Comparison of ENCODE assay signal across 8 cellular contexts in the genomic region with DNA sequence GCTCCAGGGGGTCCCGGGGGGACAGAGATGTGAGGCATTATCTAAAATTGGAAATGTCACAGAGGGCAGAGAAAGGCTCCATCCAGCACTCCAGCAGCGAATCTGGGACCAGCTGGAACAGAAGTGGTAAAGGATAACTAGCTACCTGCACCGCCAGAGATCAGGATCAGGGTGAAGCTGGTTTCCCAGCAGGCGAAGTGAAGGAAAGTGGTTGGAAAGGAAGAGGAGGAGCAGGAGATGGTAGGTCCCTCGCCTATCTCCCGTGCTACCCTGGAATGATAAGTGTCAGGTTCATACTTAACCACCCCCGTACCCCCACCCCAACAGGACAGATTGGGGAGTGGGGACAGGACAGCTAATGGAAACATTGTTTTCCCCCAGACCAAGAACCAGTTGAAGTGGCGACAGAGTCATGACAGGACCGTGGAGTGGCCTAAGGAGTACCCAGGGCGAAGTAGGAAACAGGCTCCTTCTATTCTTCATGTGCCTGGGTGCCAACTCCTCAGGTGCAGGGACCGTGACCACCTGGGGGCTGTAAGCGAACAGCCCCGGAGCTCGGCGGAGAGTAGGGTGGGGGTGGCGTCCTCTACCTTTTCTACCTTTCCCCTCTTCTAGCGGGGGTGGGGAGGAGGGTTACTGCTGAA. TPM values are rescaled to one million over a fixed set of nuclear protein-coding genes. Genes with fewer than 3 reads are reported as not detected.
DNase-seq lines count a peak whose midpoint lies in the region; ATAC-seq lines count a peak whose summit lies in the region.

No MANE protein-coding gene starts in this region.

- peaks cover 0 to 3% (median 0%) of the 10 kb centered on the region in 7 donors for H3K9me3 Mint-ChIP-seq in CD4-positive, CD25-positive, alpha-beta regulatory T cell
- no peaks in the 10 kb centered on the region for H3K9me3 Mint-ChIP-seq in dendritic cell treated with granulocyte-macrophage colony-stimulating factor and Interleukin-4, amounts not matched to agents 40 ng/mL and 50 ng/mL, for 4 days
- H3K9me3 Mint-ChIP-seq in naive B cell = no peaks in the 10 kb centered on the region

- intact Hi-C loops in dendritic cell treated with granulocyte-macrophage colony-stimulating factor and Interleukin-4, amounts not matched to agents 40 ng/mL and 50 ng/mL, for 4 days (cut with micrococcal nuclease) = no loop called here

- H3K4me3 Mint-ChIP-seq in CD4-positive, CD25-positive, alpha-beta regulatory T cell = peak overlapping the region; percentile 97 to 100 (median 99)
- H3K4me3 Mint-ChIP-seq in dendritic cell treated with granulocyte-macrophage colony-stimulating factor and Interleukin-4, amounts not matched to agents 40 ng/mL and 50 ng/mL, for 4 days = peak overlapping the region; percentile 99
- peak overlapping the region; percentile 89 to 100 (median 99) for H3K4me3 Mint-ChIP-seq in naive B cell

- H3K4me1 ChIP-seq in CD4-positive, CD25-positive, alpha-beta regulatory T cell (ENCODE audit: control insufficient read depth, insufficient read depth, low read length, poor library complexity, severe bottlenecking) = peaks cover 60% of the 10 kb centered on the region

- H3K36me3 Mint-ChIP-seq in CD4-positive, CD25-positive, alpha-beta regulatory T cell = peaks cover 33% of the 10 kb centered on the region
- peaks cover 53% of the 10 kb centered on the region for H3K36me3 Mint-ChIP-seq in dendritic cell treated with granulocyte-macrophage colony-stimulating factor and Interleukin-4, amounts not matched to agents 40 ng/mL and 50 ng/mL, for 4 days (ENCODE audit: low read depth)
- H3K36me3 Mint-ChIP-seq in naive B cell = peaks cover 12 to 21% of the 10 kb centered on the region in 2 donors

- no peaks in the 10 kb centered on the region for H3K9me3 ChIP-seq in CD4-positive, CD25-positive, alpha-beta regulatory T cell (ENCODE audit: control insufficient read depth in 2 of 2, low read length in 2 of 2)
- no peaks in the 10 kb centered on the region for H3K9me3 ChIP-seq in KOPT-K1 (ENCODE audit: insufficient read depth, low read length, poor library complexity, severe bottlenecking)

- H3K27ac ChIP-seq in CD4-positive, CD25-positive, alpha-beta regulatory T cell (ENCODE audit: insufficient read depth, low read length, poor library complexity, severe bottlenecking) = peak overlapping the region; percentile 82
- peak overlapping the region; percentile 79 for H3K27ac ChIP-seq in KOPT-K1 (ENCODE audit: low read depth, low read length, poor library complexity, severe bottlenecking)

- DNase-seq in CD4-positive, CD25-positive, alpha-beta regulatory T cell = no peak
- DNase-seq in naive B cell (no peak), SKM-1 treated with dmso at 0.1 percent for 144 hours (lab: John Stamatoyannopoulos, UW; ENCODE audit: unreplicated experiment) (no peak), pons (ENCODE audit: low spot score) (no peak), NCI-H1048 (lab: John Stamatoyannopoulos, UW) (no peak)

- peaks cover 6% of the 10 kb centered on the region for H3K27me3 Mint-ChIP-seq in CD4-positive, CD25-positive, alpha-beta regulatory T cell
- no peaks in the 10 kb centered on the region for H3K27me3 Mint-ChIP-seq in dendritic cell treated with granulocyte-macrophage colony-stimulating factor and Interleukin-4, amounts not matched to agents 40 ng/mL and 50 ng/mL, for 4 days
- H3K27me3 Mint-ChIP-seq in naive B cell = no peaks in the 10 kb centered on the region

- ATAC-seq in CD4-positive, CD25-positive, alpha-beta regulatory T cell (ENCODE audit: low read depth in 2 of 2) = no peak
- ATAC-seq in naive B cell (ENCODE audit: low read depth in 2 of 2) (no peak), HG02973 (IDR thresholded peaks at IDR 0.05; ENCODE audit: unreplicated experiment) (no peak)

- peak overlapping the region; percentile 90 for H3K4me3 ChIP-seq in CD4-positive, CD25-positive, alpha-beta regulatory T cell (ENCODE audit: low read depth, low read length)

- peaks cover 0 to 79% (median 54%) of the 10 kb centered on the region in 4 donors for H3K4me1 Mint-ChIP-seq in CD4-positive, CD25-positive, alpha-beta regulatory T cell
- H3K4me1 Mint-ChIP-seq in dendritic cell treated with granulocyte-macrophage colony-stimulating factor and Interleukin-4, amounts not matched to agents 40 ng/mL and 50 ng/mL, for 4 days (ENCODE audit: low read depth) = peaks cover 35% of the 10 kb centered on the region
- peaks cover 46 to 71% (median 65%) of the 10 kb centered on the region in 3 donors for H3K4me1 Mint-ChIP-seq in naive B cell

- peak overlapping the region; percentile 78 to 100 (median 99) for H3K27ac Mint-ChIP-seq in CD4-positive, CD25-positive, alpha-beta regulatory T cell
- peak overlapping the region; percentile 91 for H3K27ac Mint-ChIP-seq in dendritic cell treated with granulocyte-macrophage colony-stimulating factor and Interleukin-4, amounts not matched to agents 40 ng/mL and 50 ng/mL, for 4 days
- H3K27ac Mint-ChIP-seq in naive B cell = peak overlapping the region; percentile 93 to 99 (median 98)

- no peaks in the 10 kb centered on the region for H3K27me3 ChIP-seq in CD4-positive, CD25-positive, alpha-beta regulatory T cell (ENCODE audit: control insufficient read depth, insufficient read depth, low read length)

- H3K36me3 ChIP-seq in CD4-positive, CD25-positive, alpha-beta regulatory T cell (ENCODE audit: control insufficient read depth, insufficient read depth, low read length) = peaks cover 42% of the 10 kb centered on the region
- H3K36me3 ChIP-seq in KOPT-K1 (ENCODE audit: insufficient read depth, low read length) = peaks cover 43% of the 10 kb centered on the region

RNA-seq across cellular contexts. Expression of gene B4GALT3, which starts 0.7 kb away (rescaled TPM):
- total RNA-seq in CD4-positive, CD25-positive, alpha-beta regulatory T cell = 68.1 TPM
- polyA plus RNA-seq in CD4-positive, CD25-positive, alpha-beta regulatory T cell = 100 to 1,000 TPM in 1 of 4 donors, 10 to 100 TPM in 3; 75.6 to 104 (median 84.9) TPM
- polyA plus RNA-seq in naive B cell (ENCODE audit: low read depth in 6 of 6) = 10 to 100 TPM; 37.8 to 51.6 (median 45.6) TPM

RNA-seq across cellular contexts. Expression of gene PPOX, which starts 10.4 kb away (rescaled TPM):
- total RNA-seq in CD4-positive, CD25-positive, alpha-beta regulatory T cell = 45.3 TPM
- polyA plus RNA-seq in CD4-positive, CD25-positive, alpha-beta regulatory T cell = 10 to 100 TPM; 18.0 to 32.9 (median 22.3) TPM
- polyA plus RNA-seq in naive B cell (ENCODE audit: low read depth in 6 of 6) = 10 to 100 TPM; 12.7 to 20.3 (median 14.0) TPM

RNA-seq across cellular contexts. Expression of gene USP21, which starts 17.3 kb away (rescaled TPM):
- 36.9 TPM for total RNA-seq in CD4-positive, CD25-positive, alpha-beta regulatory T cell
- polyA plus RNA-seq in CD4-positive, CD25-positive, alpha-beta regulatory T cell = 10 to 100 TPM; 18.8 to 27.0 (median 22.1) TPM
- 10 to 100 TPM; 13.1 to 33.0 (median 18.5) TPM for polyA plus RNA-seq in naive B cell (ENCODE audit: low read depth in 6 of 6)

RNA-seq across cellular contexts. Expression of gene ADAMTS4, which starts 22.3 kb away (rescaled TPM):
- 5.3 TPM for total RNA-seq in CD4-positive, CD25-positive, alpha-beta regulatory T cell
- 1 to 10 TPM in 1 of 4 donors, under 1 TPM in 2, not detected in 1; 0.36 to 1.4 (median 0.37) TPM for polyA plus RNA-seq in CD4-positive, CD25-positive, alpha-beta regulatory T cell
- under 1 TPM in 1 of 6 donors, not detected in 5; 0.03 TPM for polyA plus RNA-seq in naive B cell (ENCODE audit: low read depth in 6 of 6)

RNA-seq across cellular contexts. Expression of gene UFC1, which starts 22.8 kb away (rescaled TPM):
- 115 TPM for total RNA-seq in CD4-positive, CD25-positive, alpha-beta regulatory T cell
- polyA plus RNA-seq in CD4-positive, CD25-positive, alpha-beta regulatory T cell = 100 to 1,000 TPM; 147 to 188 (median 171) TPM
- 100 to 1,000 TPM; 119 to 151 (median 133) TPM for polyA plus RNA-seq in naive B cell (ENCODE audit: low read depth in 6 of 6)
